Comparison of ENCODE assay signal across 14 cellular contexts in the genomic region with DNA sequence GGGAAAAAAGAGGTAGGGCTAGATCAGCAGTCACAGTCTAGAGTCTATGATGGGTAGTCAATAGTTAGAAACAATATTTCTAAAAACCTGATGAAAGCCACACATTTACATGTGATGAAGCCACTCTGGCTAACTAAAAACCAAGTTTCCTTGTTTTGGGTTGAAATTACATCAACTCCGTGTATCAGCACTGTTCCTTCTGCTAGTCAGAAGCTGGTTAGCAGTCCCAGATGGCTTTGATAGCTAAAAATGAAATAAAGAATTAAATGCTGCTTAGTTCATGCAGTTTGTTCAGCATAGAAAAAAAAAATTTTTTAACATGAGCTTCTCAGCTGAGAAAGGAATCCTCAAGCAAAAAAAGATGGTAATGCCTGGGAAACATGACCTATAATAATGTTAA.
DNase-seq lines count a peak whose midpoint lies in the region; ATAC-seq and TF ChIP-seq lines count a peak whose summit lies in the region.
"Had no signal": no experiment of that assay in that cellular context is flagged by ENCODE, and none has a peak within 500 bp of the region (broad histone marks: within the 10 kb centered on the region; RNA-seq: fewer than 3 reads in every experiment).

No MANE protein-coding gene starts in this region.

- peaks cover 45% of the 10 kb centered on the region for H3K4me1 ChIP-seq in GM23248 (ENCODE audit: insufficient read depth)
- H3K4me1 ChIP-seq in ascending aorta: peaks cover 0 to 26% of the 10 kb centered on the region in 2 donors
- peaks cover 19 to 47% of the 10 kb centered on the region in 2 donors for H3K4me1 ChIP-seq in thoracic aorta (ENCODE audit: control insufficient read depth in 1 of 2, low read depth in 2 of 2)

- H3K27me3 ChIP-seq in GM23248 (replicated peaks; ENCODE audit: insufficient read depth) (no peaks in the 10 kb centered on the region), ascending aorta (no peaks in the 10 kb centered on the region), thoracic aorta (replicated peaks; ENCODE audit: insufficient read depth) (no peaks in the 10 kb centered on the region), dorsolateral prefrontal cortex (peaks cover 0 to 2% (median 0%) of the 10 kb centered on the region in 45 donors)

- no peaks in the 10 kb centered on the region; the same call in 1 of the 2 replicates for H3K9me2 ChIP-seq in GM23248 (ENCODE audit: insufficient read depth)

- WGBS in GM23248 (ENCODE audit: low coverage in 1 of 2, low lambda C conversion rate in 2 of 2, missing lambda C conversion rate in 2 of 2), 2 experiments: 31 to 34% methylated on average over 1 of the region's 1 CpG

- H3K9me3 ChIP-seq in GM23248 (ENCODE audit: low read depth) (no peaks in the 10 kb centered on the region), ascending aorta (no peaks in the 10 kb centered on the region), thoracic aorta (no peaks in the 10 kb centered on the region)

- H3F3A ChIP-seq in GM23248 (ENCODE audit: insufficient read depth): peaks cover 37% of the 10 kb centered on the region

- in situ Hi-C loops in GM23248 (cut with MboI): no loop called here

- H3K27ac ChIP-seq in GM23248 (0 out of 2 replicates have a peak overlapping the region, but pooled peaks have one; percentile 1), ascending aorta (peak overlapping the region; percentile 74), thoracic aorta (peak overlapping the region; percentile 68 to 82), dorsolateral prefrontal cortex (no peak overlapping the region)

- no peaks in the 10 kb centered on the region for H3K36me3 ChIP-seq in GM23248 (ENCODE audit: low read depth)
- H3K36me3 ChIP-seq in ascending aorta: no peaks in the 10 kb centered on the region
- no peaks in the 10 kb centered on the region for H3K36me3 ChIP-seq in thoracic aorta

- H4K20me1 ChIP-seq in GM23248 (ENCODE audit: insufficient read depth): no peaks in the 10 kb centered on the region

- DNase-seq in GM23248 (peak; percentile 40), ascending aorta (ENCODE audit: low spot score in 2 of 2) (no peak), fibroblast of the aortic adventitia (ENCODE audit: low read depth) (peak; percentile 24), thoracic aorta (ENCODE audit: low spot score) (no peak), LoVo (ENCODE audit: low spot score) (no peak), dorsolateral prefrontal cortex (no peak)
- DNase-seq in activated CD4-positive, CD25-positive, alpha-beta regulatory T cell treated with anti-CD3 and anti-CD28 coated beads, Interleukin-2, amount 50 U/mL, for 72 hours: no peak
- DNase-seq: ACHN; CD4-positive, alpha-beta T cell; DMS53; HFFc6; KBM-7; NCI-H1092 treated with DMSO at 0.1 percent for 48 hours; NCI-H524 had no signal

- intact Hi-C loops in ascending aorta (cut with DNase I): loop anchor here (5.0 kb wide), 2 partner anchors 330 to 1265 kb away; no protein-coding TSS in a partner anchor
- intact Hi-C loops in dorsolateral prefrontal cortex (cut with DNase I): no loop called here

- no peaks in the 10 kb centered on the region for H3K79me2 ChIP-seq in GM23248 (ENCODE audit: insufficient read depth)

- no peak overlapping the region for H3K4me3 ChIP-seq in GM23248
- H3K4me3 ChIP-seq in ascending aorta: no peak overlapping the region
- H3K4me3 ChIP-seq in fibroblast of the aortic adventitia (ENCODE audit: low read depth, low read length): no peak overlapping the region
- no peak overlapping the region for H3K4me3 ChIP-seq in thoracic aorta
- H3K4me3 ChIP-seq in dorsolateral prefrontal cortex: no peak overlapping the region

- no peak overlapping the region for H3K9ac ChIP-seq in GM23248

- H3K4me2 ChIP-seq in GM23248 (ENCODE audit: unreplicated experiment): peak overlapping the region; percentile 70

- no peak for ATAC-seq in thoracic aorta (ENCODE audit: insufficient number of reproducible peaks, low FRiP score, low read depth)

- TF ChIP-seq CTCF in ascending aorta (IDR thresholded peaks at IDR 0.05) (no peak), fibroblast of the aortic adventitia (IDR thresholded peaks at IDR 0.05; ENCODE audit: insufficient read depth, low read length) (no peak), thoracic aorta (IDR thresholded peaks at IDR 0.05) (no peak), dorsolateral prefrontal cortex (IDR thresholded peaks at IDR 0.05 in 54 of 56, conservative IDR thresholded peaks at IDR 0.05 in 2 of 56; ENCODE audit: low read depth in 1 of 56, partially characterized antibody in 56 of 56) (no peak)

- no peak overlapping the region for H2AFZ ChIP-seq in GM23248

Comparison
In these comparisons a context has a peak if more than half of its experiments do, and no peak if none do; other contexts are left out.
1. DNase-seq: peak in GM23248 (single experiment) and fibroblast of the aortic adventitia (single experiment); none in ascending aorta (0 of 2), thoracic aorta (single experiment), LoVo (single experiment), activated CD4-positive, CD25-positive, alpha-beta regulatory T cell treated with anti-CD3 and anti-CD28 coated beads, Interleukin-2, amount 50 U/mL, for 72 hours (single experiment) and dorsolateral prefrontal cortex (0 of 10).
2. H3K27ac ChIP-seq: peak in GM23248 (single experiment), ascending aorta (2 of 2) and thoracic aorta (2 of 2); none in dorsolateral prefrontal cortex (0 of 59).